Comparison of ENCODE assay signal across 5 cellular contexts in genomic region chr10:98205351-98205750, GRCh38.
"Had no signal": no experiment of that assay in that cellular context is flagged by ENCODE, and none has a peak within 500 bp of the region (broad histone marks: within the 10 kb centered on the region; RNA-seq: fewer than 3 reads in every experiment).

No MANE protein-coding gene starts in this region.

- H3K27ac ChIP-seq: HL-60 had no signal

- DNase-seq: IMR-90, KBM-7, KG1 had no signal

- H3K4me3 ChIP-seq: K562 had no signal
